In the genomic region with DNA sequence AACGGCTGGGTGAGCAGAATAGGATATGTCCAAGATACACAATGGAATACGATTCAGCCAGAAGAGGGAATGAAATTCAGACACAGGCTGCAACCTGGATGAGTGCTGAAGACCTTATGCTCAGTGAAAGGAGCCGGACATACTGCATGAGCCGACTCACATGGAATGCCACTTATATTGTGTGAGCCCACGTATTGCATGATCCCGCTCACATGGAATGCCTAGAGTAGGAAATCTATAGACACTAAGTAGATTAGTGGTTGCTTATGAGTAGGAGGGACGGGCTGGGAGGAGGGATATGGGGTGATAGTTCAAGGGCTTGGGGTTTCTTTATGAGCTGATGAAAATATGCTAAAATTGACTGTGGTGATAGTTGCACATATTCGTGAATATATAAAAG, we compare ENCODE assay signal across 31 cellular contexts. TPM values are rescaled to one million over a fixed set of nuclear protein-coding genes. Genes with fewer than 3 reads are reported as not detected.
DNase-seq lines count a peak whose midpoint lies in the region; ATAC-seq, FAIRE-seq and TF ChIP-seq lines count a peak whose summit lies in the region.
"Had no signal": no experiment of that assay in that cellular context is flagged by ENCODE, and none has a peak within 500 bp of the region (broad histone marks: within the 10 kb centered on the region; RNA-seq: fewer than 3 reads in every experiment).

No MANE protein-coding gene starts in this region.

- H3K4me3 ChIP-seq in bronchial epithelial cell (ENCODE audit: low read depth, low read length): no peak overlapping the region
- H3K4me3 ChIP-seq: coronary artery, GM12878, lung, right atrium auricular region, SK-N-MC had no signal

- peak; percentile 38 for DNase-seq in AG08395 (ENCODE audit: low spot score)
- DNase-seq in RCC 7860 (ENCODE audit: low spot score): peak; percentile 70
- peak; percentile 37 for DNase-seq in bronchial epithelial cell (ENCODE audit: low read depth)
- DNase-seq in mesothelial cell of epicardium (ENCODE audit: low spot score in 2 of 2, unreplicated experiment in 2 of 2): no peak
- DNase-seq in HuH-7.5 (ENCODE audit: low spot score): no peak
- no peak for DNase-seq in T-cell
- DNase-seq: activated CD4-positive, alpha-beta T cell treated with anti-CD3 and anti-CD28 coated beads for 1 hour; activated CD8-positive, alpha-beta memory T cell treated with anti-CD3 and anti-CD28 coated beads for 24 hours; activated T-cell treated with anti-CD3 and anti-CD28 coated beads, Interleukin-2, amount 50 U/mL, for 48 hours; foreskin melanocyte; hypothalamus; Karpas-422; NCI-H1092; NCI-H2029 treated with DMSO at 0.1 percent for 48 hours; NCI-H446; nucleus accumbens; T1000 had no signal

- H3K27ac Mint-ChIP-seq in mesothelial cell of epicardium (peak overlapping the region; percentile 32), T-cell (no peak overlapping the region)
- H3K27ac Mint-ChIP-seq: activated naive CD4-positive, alpha-beta T cell treated with anti-CD3 and anti-CD28 coated beads, Interleukin-2, amount 50 U/mL, for 24 hours had no signal

- no peaks in the 10 kb centered on the region for H3K36me3 Mint-ChIP-seq in mesothelial cell of epicardium
- no peaks in the 10 kb centered on the region for H3K36me3 Mint-ChIP-seq in T-cell
- H3K36me3 Mint-ChIP-seq: activated naive CD4-positive, alpha-beta T cell treated with anti-CD3 and anti-CD28 coated beads, Interleukin-2, amount 50 U/mL, for 24 hours had no signal

- ATAC-seq in GM18907 (IDR thresholded peaks at IDR 0.05; ENCODE audit: unreplicated experiment): no peak
- ATAC-seq in HG03135 (IDR thresholded peaks at IDR 0.05; ENCODE audit: unreplicated experiment): no peak
- no peak for ATAC-seq in T-cell (replicated peaks in 1 of 4)
- ATAC-seq: GM12878 had no signal

- H3K9me3 Mint-ChIP-seq in mesothelial cell of epicardium (no peaks in the 10 kb centered on the region), T-cell (no peaks in the 10 kb centered on the region)
- H3K9me3 Mint-ChIP-seq: activated naive CD4-positive, alpha-beta T cell treated with anti-CD3 and anti-CD28 coated beads, Interleukin-2, amount 50 U/mL, for 24 hours had no signal

- POLR2A ChIA-PET in T-cell (lab: Charles Lee): no interaction called here

- H3K4me1 Mint-ChIP-seq in mesothelial cell of epicardium: peaks cover 26% of the 10 kb centered on the region
- peaks cover 0 to 6% (median 3%) of the 10 kb centered on the region in 3 donors for H3K4me1 Mint-ChIP-seq in T-cell

- H3K4me3 Mint-ChIP-seq in mesothelial cell of epicardium: no peak overlapping the region
- no peak overlapping the region for H3K4me3 Mint-ChIP-seq in T-cell
- H3K4me3 Mint-ChIP-seq: activated naive CD4-positive, alpha-beta T cell treated with anti-CD3 and anti-CD28 coated beads, Interleukin-2, amount 50 U/mL, for 24 hours had no signal

- FAIRE-seq in RCC 7860 (lab: Jason Lieb, UNC) (no peak), bronchial epithelial cell (lab: Jason Lieb, UNC) (no peak)
- FAIRE-seq: A204.1, D721Med, endometrium, GM12878, keratinocyte, urothelium cell line had no signal

- no peaks in the 10 kb centered on the region for H3K36me3 ChIP-seq in bronchial epithelial cell (ENCODE audit: control insufficient read depth, insufficient read depth, low read length)
- H3K36me3 ChIP-seq: right atrium auricular region had no signal

- CTCF ChIA-PET in T-cell (lab: Charles Lee): no interaction called here

- peaks cover 9% of the 10 kb centered on the region for H3K27me3 ChIP-seq in bronchial epithelial cell (ENCODE audit: control insufficient read depth, insufficient read depth, low read length)
- H3K27me3 ChIP-seq: right atrium auricular region had no signal

- H3K27me3 Mint-ChIP-seq in mesothelial cell of epicardium (ENCODE audit: low read depth) (no peaks in the 10 kb centered on the region), T-cell (peaks cover 10 to 14% of the 10 kb centered on the region in 2 donors)
- H3K27me3 Mint-ChIP-seq: activated naive CD4-positive, alpha-beta T cell treated with anti-CD3 and anti-CD28 coated beads, Interleukin-2, amount 50 U/mL, for 24 hours had no signal

- TF ChIP-seq CTCF in bronchial epithelial cell (IDR thresholded peaks at IDR 0.05; ENCODE audit: insufficient read depth, low read length, severe bottlenecking): no peak
- no peak for TF ChIP-seq CTCF in mesothelial cell of epicardium (IDR thresholded peaks at IDR 0.05; ENCODE audit: unreplicated experiment)

RNA-seq across cellular contexts. Expression of a gene that starts 26.8 kb away (rescaled TPM):
- total RNA-seq in bronchial epithelial cell (3.7 and 12.0 TPM in 2 replicates), mesothelial cell of epicardium (1.3 to 2.6 TPM (median 1.9 TPM) in 3 replicates), T-cell (under 1 TPM in 3 of 5 donors, not detected in 2; 0.35 to 0.73 (median 0.53) TPM)
- total RNA-seq: right atrium auricular region, RPMI7951 had no signal

RNA-seq across cellular contexts. Expression of a gene that starts 55.2 kb away (rescaled TPM):
- 2.2 and 2.4 TPM in 2 replicates for total RNA-seq in bronchial epithelial cell
- total RNA-seq in mesothelial cell of epicardium: 32.2 to 42.4 TPM (median 32.9 TPM) in 3 replicates
- total RNA-seq in T-cell: 10 to 100 TPM; 55.2 to 82.5 (median 68.7) TPM

Comparison
In these comparisons a context has a peak if more than half of its experiments do, and no peak if none do; other contexts are left out.
1. DNase-seq: peak in AG08395 (single experiment), RCC 7860 (single experiment) and bronchial epithelial cell (single experiment); none in mesothelial cell of epicardium (0 of 2), HuH-7.5 (single experiment) and T-cell (0 of 34).